ENCODE assay signal across 9 cellular contexts in genomic region chr9:132410642-132411041, GRCh38. TPM values are rescaled to one million over a fixed set of nuclear protein-coding genes. Genes with fewer than 3 reads are reported as not detected.
DNase-seq lines count a peak whose midpoint lies in the region; ATAC-seq and TF ChIP-seq lines count a peak whose summit lies in the region.
"Had no signal": no experiment of that assay in that cellular context is flagged by ENCODE, and none has a peak within 500 bp of the region (broad histone marks: within the 10 kb centered on the region; RNA-seq: fewer than 3 reads in every experiment).

No MANE protein-coding gene starts in this region.

- H3K14ac ChIP-seq in trophoblast cell (ENCODE audit: low read length): no peak overlapping the region

- H3K79me2 ChIP-seq in trophoblast cell (ENCODE audit: control insufficient read depth, insufficient read depth, low read length, poor library complexity): no peaks in the 10 kb centered on the region

- peak overlapping the region; percentile 40; the same call in 1 of the 2 replicates for H3K4me3 ChIP-seq in GM08714 (ENCODE audit: low read length)
- peak overlapping the region; percentile 78 for H3K4me3 ChIP-seq in SK-N-MC
- peak overlapping the region; percentile 77 for H3K4me3 ChIP-seq in endodermal cell (ENCODE audit: low read length)
- no peak overlapping the region for H3K4me3 ChIP-seq in trophoblast cell (ENCODE audit: low read depth, low read length)

- WGBS in endodermal cell (ENCODE audit: insufficient coverage in 1 of 2, insufficient read length in 1 of 2), 2 experiments: 9 to 10% methylated on average over 15 to 19 of the region's 19 CpGs
- WGBS in trophoblast cell (ENCODE audit: extremely low coverage, insufficient coverage, insufficient read length): no CpG with 5 or more reads among the region's 19 CpGs

- no peak overlapping the region for H4K12ac ChIP-seq in trophoblast cell (ENCODE audit: low read depth, low read length)

- H3K4ac ChIP-seq in trophoblast cell (ENCODE audit: low read depth, low read length): no peak overlapping the region

- H2AFZ ChIP-seq in trophoblast cell (ENCODE audit: insufficient read depth, low read length, poor library complexity): peak overlapping the region; percentile 82

- no peak overlapping the region for H3K18ac ChIP-seq in trophoblast cell (ENCODE audit: low read length)

- no peak overlapping the region for H4K91ac ChIP-seq in trophoblast cell (ENCODE audit: low read depth, low read length)

- no peak for TF ChIP-seq CTCF in endodermal cell (conservative IDR thresholded peaks at IDR 0.05)

- no peak overlapping the region for H3K23ac ChIP-seq in trophoblast cell (ENCODE audit: low read length)

- no peaks in the 10 kb centered on the region for H3K36me3 Mint-ChIP-seq in endodermal cell (ENCODE audit: low read depth)

- H3K9ac ChIP-seq in SK-N-MC (ENCODE audit: insufficient read length) (no peak overlapping the region), endodermal cell (ENCODE audit: extremely low read depth, low read length, poor library complexity, severe bottlenecking) (peak overlapping the region; percentile 89), trophoblast cell (ENCODE audit: low read length) (no peak overlapping the region)

- peak overlapping the region; percentile 61 for H3K4me3 Mint-ChIP-seq in endodermal cell

- H2AK5ac ChIP-seq in trophoblast cell (ENCODE audit: low read length): no peak overlapping the region

- no peak overlapping the region for H2BK5ac ChIP-seq in trophoblast cell (ENCODE audit: low read depth, low read length, poor library complexity)

- H3K27ac ChIP-seq in SK-N-MC (no peak overlapping the region), endodermal cell (ENCODE audit: low read depth, low read length) (no peak overlapping the region), trophoblast cell (ENCODE audit: low read depth, low read length) (no peak overlapping the region)
- H3K27ac ChIP-seq: epithelial cell of prostate had no signal

- DNase-seq in SK-N-MC (ENCODE audit: low read depth, low spot score): no peak
- no peak for DNase-seq in endodermal cell
- DNase-seq in trophoblast cell: no peak
- no peak for DNase-seq in NCI-H774 (lab: John Stamatoyannopoulos, UW)
- no peak for DNase-seq in C1 segment of cervical spinal cord (lab: John Stamatoyannopoulos, UW)
- DNase-seq in NCI-H446 treated with DMSO at 0.1 percent for 48 hours (lab: John Stamatoyannopoulos, UW): no peak

- H3K27ac Mint-ChIP-seq in endodermal cell: no peak overlapping the region

- H3K36me3 ChIP-seq in SK-N-MC (ENCODE audit: insufficient read depth, low read length) (no peaks in the 10 kb centered on the region), endodermal cell (ENCODE audit: control insufficient read depth, insufficient read depth, low read length) (no peaks in the 10 kb centered on the region), trophoblast cell (ENCODE audit: control insufficient read depth in 1 of 2, insufficient read depth in 2 of 2, low read length in 2 of 2) (no peaks in the 10 kb centered on the region)

- H2BK120ac ChIP-seq in trophoblast cell (ENCODE audit: insufficient read depth, low read length, poor library complexity): no peak overlapping the region

- H3K9me3 Mint-ChIP-seq in endodermal cell: no peaks in the 10 kb centered on the region

- H3K9me3 ChIP-seq in SK-N-MC (ENCODE audit: low read depth, low read length): no peaks in the 10 kb centered on the region
- no peaks in the 10 kb centered on the region for H3K9me3 ChIP-seq in endodermal cell (ENCODE audit: control insufficient read depth, low read length)
- H3K9me3 ChIP-seq in trophoblast cell (ENCODE audit: insufficient read depth, low read depth, low read length): peaks cover 6% of the 10 kb centered on the region

- H3K79me1 ChIP-seq in trophoblast cell (ENCODE audit: low read length): peaks cover 2% of the 10 kb centered on the region

- ATAC-seq in GM18909 (IDR thresholded peaks at IDR 0.05; ENCODE audit: poor library complexity, unreplicated experiment): no peak

- H3K27me3 Mint-ChIP-seq in endodermal cell (ENCODE audit: insufficient read depth): peaks cover 3% of the 10 kb centered on the region

- H4K8ac ChIP-seq in trophoblast cell (ENCODE audit: low read depth, low read length): no peak overlapping the region

- H2BK12ac ChIP-seq in trophoblast cell (ENCODE audit: low read length): no peak overlapping the region

- peak overlapping the region; percentile 98 for H3K4me2 ChIP-seq in trophoblast cell (ENCODE audit: low read length)

- H3K4me1 ChIP-seq in endodermal cell (ENCODE audit: control insufficient read depth, insufficient read depth, low read length) (peaks cover 7% of the 10 kb centered on the region), trophoblast cell (ENCODE audit: control insufficient read depth in 1 of 2, insufficient read depth in 2 of 2, low read length in 2 of 2) (peaks cover 12 to 19% of the 10 kb centered on the region in 2 experiments)

- peaks cover 49% of the 10 kb centered on the region for H3K4me1 Mint-ChIP-seq in endodermal cell

- H3K27me3 ChIP-seq in endodermal cell (ENCODE audit: control insufficient read depth, insufficient read depth, low read length, poor library complexity, severe bottlenecking): peaks cover 7% of the 10 kb centered on the region
- peaks cover 17% of the 10 kb centered on the region for H3K27me3 ChIP-seq in trophoblast cell (ENCODE audit: insufficient read depth, low read length)

RNA-seq across cellular contexts. Expression of gene CFAP77, which starts 0.6 kb away (rescaled TPM):
- 1 to 10 TPM; 1.7 to 2.2 TPM for total RNA-seq in endodermal cell
- polyA plus RNA-seq in endodermal cell (2013, experiment 1 of 2): 0.75 TPM
- 0.75 TPM for polyA plus RNA-seq in endodermal cell (2013, experiment 2 of 2)
- polyA plus RNA-seq in trophoblast cell (2013): 0.04 TPM in 1 of 2 replicates, not detected in the other

RNA-seq across cellular contexts. Expression of gene TTF1, which starts 4.0 kb away (rescaled TPM):
- 10 to 100 TPM; 21.0 to 23.7 TPM for total RNA-seq in endodermal cell
- polyA plus RNA-seq in endodermal cell (2013, experiment 1 of 2): 17.7 TPM
- 18.2 TPM for polyA plus RNA-seq in endodermal cell (2013, experiment 2 of 2)
- 14.7 and 15.4 TPM in 2 replicates for polyA plus RNA-seq in trophoblast cell (2013)

RNA-seq across cellular contexts. Expression of gene SETX, which starts 55.9 kb away (rescaled TPM):
- total RNA-seq in endodermal cell: 10 to 100 TPM; 40.0 to 53.3 TPM
- 21.9 TPM for polyA plus RNA-seq in endodermal cell (2013, experiment 1 of 2)
- 23.6 TPM for polyA plus RNA-seq in endodermal cell (2013, experiment 2 of 2)
- polyA plus RNA-seq in trophoblast cell (2013): 12.9 and 13.6 TPM in 2 replicates
